Comparison of ENCODE assay signal across 20 cellular contexts in the genomic region with DNA sequence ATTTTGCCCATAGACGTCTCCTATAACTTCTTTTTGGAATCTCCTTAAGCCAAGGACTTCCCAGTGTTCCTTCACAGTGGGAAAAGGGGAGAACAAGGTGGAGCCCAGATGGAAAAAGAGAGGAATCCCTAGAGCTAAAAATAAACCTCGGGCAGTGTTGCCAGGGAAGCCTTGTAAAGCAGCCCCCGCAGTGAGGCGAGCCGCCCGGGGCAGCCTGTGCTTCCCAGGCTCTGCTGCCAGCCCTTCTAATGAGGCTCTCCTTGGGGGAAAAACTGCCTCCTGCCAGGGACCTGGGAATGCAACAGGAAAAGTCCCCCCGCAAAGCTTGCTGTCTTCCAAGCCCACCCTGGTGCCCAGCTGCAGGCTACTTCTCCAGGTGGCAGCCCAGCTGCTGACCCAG.
"Had no signal": no experiment of that assay in that cellular context is flagged by ENCODE, and none has a peak within 500 bp of the region (broad histone marks: within the 10 kb centered on the region; RNA-seq: fewer than 3 reads in every experiment).

No MANE protein-coding gene starts in this region.

- H3K36me3 Mint-ChIP-seq: naive thymus-derived CD8-positive, alpha-beta T cell; stimulated activated memory B cell treated with anti-CD40 and anti-IgM and Interleukin-4, amounts not matched to agents 10 μg/mL and 1 μg/mL and 100 μg/mL, for 72 hours had no signal

- H3K27ac ChIP-seq: breast epithelium, gastroesophageal sphincter, heart right ventricle, neutrophil, thyroid gland, uterus had no signal

- ATAC-seq: activated naive CD8-positive, alpha-beta T cell treated with anti-CD3 and anti-CD28 coated beads, Interleukin-2, amount 50 U/mL, for 24 hours; effector memory CD8-positive, alpha-beta T cell; gastroesophageal sphincter; left colon; naive thymus-derived CD8-positive, alpha-beta T cell; stimulated activated memory B cell treated with anti-CD40 and anti-IgM and Interleukin-4, amounts not matched to agents 10 μg/mL and 1 μg/mL and 100 μg/mL, for 72 hours had no signal

- DNase-seq: activated CD4-positive, alpha-beta T cell treated with anti-CD3 and anti-CD28 coated beads, Interleukin-2, amount 50 U/mL, for 48 hours; activated CD4-positive, CD25-positive, alpha-beta regulatory T cell treated with anti-CD3 and anti-CD28 coated beads, Interleukin-2, amount 50 U/mL, for 72 hours; activated naive CD4-positive, alpha-beta T cell treated with anti-CD3 and anti-CD28 coated beads for 36 hours; activated naive CD8-positive, alpha-beta T cell treated with anti-CD3 and anti-CD28 coated beads, Interleukin-2, amount 50 U/mL, for 24 hours; activated T-cell treated with anti-CD3 and anti-CD28 coated beads, Interleukin-2, amount 50 U/mL, for 1 hour; aorta; dermis blood vessel endothelial cell; effector memory CD8-positive, alpha-beta T cell; heart right ventricle; left colon; naive thymus-derived CD8-positive, alpha-beta T cell; T1000; thyroid gland had no signal

- H3K4me3 Mint-ChIP-seq: activated naive CD4-positive, alpha-beta T cell treated with anti-CD3 and anti-CD28 coated beads for 36 hours; activated naive CD8-positive, alpha-beta T cell treated with anti-CD3 and anti-CD28 coated beads, Interleukin-2, amount 50 U/mL, for 24 hours; effector memory CD8-positive, alpha-beta T cell; naive thymus-derived CD8-positive, alpha-beta T cell; stimulated activated memory B cell treated with anti-CD40 and anti-IgM and Interleukin-4, amounts not matched to agents 10 μg/mL and 1 μg/mL and 100 μg/mL, for 72 hours had no signal

- H3K4me1 ChIP-seq: thyroid gland had no signal

- H3K27me3 ChIP-seq: breast epithelium, gastroesophageal sphincter, heart right ventricle, thyroid gland, uterus had no signal

- H3K9me3 ChIP-seq: breast epithelium, gastroesophageal sphincter, heart right ventricle, neutrophil, thyroid gland, uterus had no signal

- H3K27ac Mint-ChIP-seq: activated naive CD4-positive, alpha-beta T cell treated with anti-CD3 and anti-CD28 coated beads for 36 hours; activated naive CD8-positive, alpha-beta T cell treated with anti-CD3 and anti-CD28 coated beads, Interleukin-2, amount 50 U/mL, for 24 hours; activated T-helper 2 cell treated with anti-CD3 and anti-CD28 coated beads, Interferon-gamma antibody, Interleukin-2, Interleukin-4, amounts not matched to agents 10 μg/mL and 5 μg/mL and 100 μg/mL, durations not matched to agents 14 hours and 24 hours and 36 hours; stimulated activated memory B cell treated with anti-CD40 and anti-IgM and Interleukin-4, amounts not matched to agents 10 μg/mL and 1 μg/mL and 100 μg/mL, for 72 hours had no signal

- H3K4me1 Mint-ChIP-seq: activated naive CD8-positive, alpha-beta T cell treated with anti-CD3 and anti-CD28 coated beads, Interleukin-2, amount 50 U/mL, for 24 hours; naive thymus-derived CD8-positive, alpha-beta T cell; stimulated activated memory B cell treated with anti-CD40 and anti-IgM and Interleukin-4, amounts not matched to agents 10 μg/mL and 1 μg/mL and 100 μg/mL, for 72 hours had no signal

- H3K36me3 ChIP-seq: breast epithelium, neutrophil, thyroid gland, uterus had no signal

- H3K9me3 Mint-ChIP-seq: activated naive CD4-positive, alpha-beta T cell treated with anti-CD3 and anti-CD28 coated beads for 36 hours; activated naive CD8-positive, alpha-beta T cell treated with anti-CD3 and anti-CD28 coated beads, Interleukin-2, amount 50 U/mL, for 24 hours; activated T-helper 2 cell treated with anti-CD3 and anti-CD28 coated beads, Interferon-gamma antibody, Interleukin-2, Interleukin-4, amounts not matched to agents 10 μg/mL and 5 μg/mL and 100 μg/mL, durations not matched to agents 14 hours and 24 hours and 36 hours; effector memory CD8-positive, alpha-beta T cell; naive thymus-derived CD8-positive, alpha-beta T cell; stimulated activated memory B cell treated with anti-CD40 and anti-IgM and Interleukin-4, amounts not matched to agents 10 μg/mL and 1 μg/mL and 100 μg/mL, for 72 hours had no signal

- H3K4me3 ChIP-seq: breast epithelium, gastroesophageal sphincter, heart right ventricle, lung, thyroid gland, uterus had no signal
